In genomic region chr11:28123151-28123571, GRCh38 we compare ENCODE assay signal across 1 cellular context.
TF ChIP-seq lines count a peak whose summit lies in the region.

No MANE protein-coding gene starts in this region.

TF ChIP-seq in WTC11, 78 proteins besides CTCF, POLR2A, EP300 and RAD21 (continued from another document):
- TF ChIP-seq CREB1 (CRISPR knock-in tag; IDR thresholded peaks at IDR 0.05) (no peak), ZNF232 (CRISPR knock-in tag; IDR thresholded peaks at IDR 0.05) (no peak), ZNF423 (CRISPR knock-in tag; IDR thresholded peaks at IDR 0.05) (no peak), JAZF1 (CRISPR knock-in tag; IDR thresholded peaks at IDR 0.05) (no peak), ZNF532 (CRISPR knock-in tag; IDR thresholded peaks at IDR 0.05; ENCODE audit: borderline replicate concordance) (no peak), SP1 (CRISPR knock-in tag; conservative IDR thresholded peaks at IDR 0.05) (no peak), AFF4 (CRISPR knock-in tag; IDR thresholded peaks at IDR 0.05; ENCODE audit: borderline replicate concordance) (no peak), FOXP1 (CRISPR knock-in tag; IDR thresholded peaks at IDR 0.05; ENCODE audit: borderline replicate concordance) (no peak), PRRX2 (CRISPR knock-in tag; IDR thresholded peaks at IDR 0.05) (no peak)
